In the genomic region with DNA sequence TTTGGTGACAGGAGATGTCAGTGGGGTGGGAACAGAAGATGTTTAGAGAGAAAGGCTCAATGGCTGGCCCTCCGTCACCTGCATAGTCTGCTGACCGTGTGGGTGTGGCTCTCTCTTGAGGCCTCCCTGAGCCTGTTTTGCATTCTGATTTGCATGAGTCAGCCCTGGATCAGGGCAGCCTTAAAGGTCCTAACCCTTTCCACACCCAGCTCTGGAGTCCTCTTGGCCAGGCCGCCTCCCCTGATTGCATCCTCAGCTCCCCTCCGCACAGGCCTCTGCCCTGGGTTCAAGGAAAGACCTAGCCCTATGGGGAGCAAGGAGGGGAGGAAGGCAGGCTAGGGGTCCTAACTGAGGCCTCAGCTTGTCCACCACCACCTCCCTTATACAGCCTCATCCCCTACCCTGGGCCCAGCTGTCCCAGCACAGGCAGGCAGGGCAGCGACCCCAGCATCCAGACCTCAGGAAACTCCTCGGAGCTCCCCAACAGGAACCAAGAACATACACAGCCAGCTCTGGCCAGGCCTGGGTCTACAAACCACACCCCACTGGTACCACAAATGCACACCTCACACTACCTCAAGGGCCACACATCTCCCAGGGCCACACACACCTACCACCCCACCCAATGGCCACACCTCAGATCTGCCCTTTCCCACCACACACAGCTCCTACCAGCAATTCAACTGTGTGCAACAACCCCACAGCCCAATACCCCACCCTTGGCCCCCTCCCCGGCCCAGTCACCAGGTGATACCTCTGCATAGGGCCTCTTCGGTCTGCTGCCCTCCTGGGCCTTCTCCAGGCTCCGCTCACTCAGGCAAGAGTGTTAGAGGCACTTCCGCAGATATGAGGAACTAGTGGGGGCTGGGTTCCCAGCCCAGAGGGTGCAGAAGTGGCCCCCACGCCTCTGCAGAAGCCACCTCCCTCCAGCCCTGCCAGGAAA, we compare ENCODE assay signal across 8 cellular contexts. TPM values are rescaled to one million over a fixed set of nuclear protein-coding genes. Genes with fewer than 3 reads are reported as not detected.
DNase-seq lines count a peak whose midpoint lies in the region; ATAC-seq, FAIRE-seq and TF ChIP-seq lines count a peak whose summit lies in the region.

No MANE protein-coding gene starts in this region.

- H3K4me1 ChIP-seq in cardiac muscle cell (ENCODE audit: low read depth), result peaks cover 73% of the 10 kb centered on the region
- peaks cover 52% of the 10 kb centered on the region for H3K4me1 ChIP-seq in suprapubic skin

- no peaks in the 10 kb centered on the region for H3K36me3 ChIP-seq in cardiac muscle cell
- H3K36me3 ChIP-seq in suprapubic skin, result no peaks in the 10 kb centered on the region

- FAIRE-seq in H54 (lab: Jason Lieb, UNC), result no peak

- no peak for TF ChIP-seq EP300 in suprapubic skin (IDR thresholded peaks at IDR 0.05)

- DNase-seq in GM03348 (ENCODE audit: low spot score) (peak; percentile 72), H54 (ENCODE audit: insufficient read length, low spot score) (peak; percentile 71), SKM-1 (lab: John Stamatoyannopoulos, UW; ENCODE audit: unreplicated experiment) (peak; percentile 56), cardiac muscle cell (ENCODE audit: low read depth in 1 of 2, low spot score in 1 of 2) (no peak), suprapubic skin (ENCODE audit: low spot score in 2 of 2) (peak in 1 of 2 donors; percentile 76), H4 (ENCODE audit: low spot score) (no peak)

- TF ChIP-seq POLR2A in H54 (IDR thresholded peaks at IDR 0.05; ENCODE audit: low read depth, low read length) (no peak), suprapubic skin (IDR thresholded peaks at IDR 0.05) (no peak)

- H3K27ac ChIP-seq in cardiac muscle cell, result peak overlapping the region; percentile 94
- H3K27ac ChIP-seq in suprapubic skin, result peak overlapping the region; percentile 68

- TF ChIP-seq CTCF in cardiac muscle cell (IDR thresholded peaks at IDR 0.05; ENCODE audit: low read depth, low read length) (no peak), suprapubic skin (IDR thresholded peaks at IDR 0.05) (no peak)

- H3K27me3 ChIP-seq in cardiac muscle cell (no peaks in the 10 kb centered on the region), suprapubic skin (no peaks in the 10 kb centered on the region)

- 74% methylated on average over 11 of the region's 11 CpGs for WGBS in suprapubic skin

- H3K4me3 ChIP-seq in cardiac muscle cell (no peak overlapping the region), suprapubic skin (peak overlapping the region; percentile 22)

- ATAC-seq in GM18873 (IDR thresholded peaks at IDR 0.05; ENCODE audit: low FRiP score, unreplicated experiment) (no peak), HG02973 (IDR thresholded peaks at IDR 0.05; ENCODE audit: unreplicated experiment) (no peak)

- no peaks in the 10 kb centered on the region for H3K9me3 ChIP-seq in cardiac muscle cell (ENCODE audit: low read depth)
- H3K9me3 ChIP-seq in suprapubic skin, result no peaks in the 10 kb centered on the region

RNA-seq across cellular contexts. Expression of gene ARAP1, which starts 13.7 kb away (rescaled TPM):
- total RNA-seq in cardiac muscle cell (134 and 200 TPM in 2 replicates), suprapubic skin (100 to 1,000 TPM in 1 of 4 donors, 10 to 100 TPM in 3; 53.8 to 126 (median 88.8) TPM)
- 41.5 and 54.6 TPM in 2 replicates for polyA plus RNA-seq in cardiac muscle cell
- 17.7 and 20.1 TPM in 2 replicates for total RNA-seq in H4 (2014; rRNA removed; shearing (Covaris generic))

RNA-seq across cellular contexts. Expression of gene STARD10, which starts 55.4 kb away (rescaled TPM):
- total RNA-seq in cardiac muscle cell (66.2 and 101 TPM in 2 replicates), suprapubic skin (10 to 100 TPM; 76.3 to 83.0 (median 79.4) TPM)
- 91.4 and 139 TPM in 2 replicates for polyA plus RNA-seq in cardiac muscle cell
- 23.2 and 25.1 TPM in 2 replicates for total RNA-seq in H4 (2014; rRNA removed; shearing (Covaris generic))

Comparison
In these comparisons a context has a peak if more than half of its experiments do, and no peak if none do; other contexts are left out.
1. DNase-seq: peak in GM03348 (single experiment), H54 (single experiment) and SKM-1 (single experiment); none in cardiac muscle cell (0 of 2) and H4 (single experiment).